ENCODE assay signal across 9 cellular contexts in the genomic region with DNA sequence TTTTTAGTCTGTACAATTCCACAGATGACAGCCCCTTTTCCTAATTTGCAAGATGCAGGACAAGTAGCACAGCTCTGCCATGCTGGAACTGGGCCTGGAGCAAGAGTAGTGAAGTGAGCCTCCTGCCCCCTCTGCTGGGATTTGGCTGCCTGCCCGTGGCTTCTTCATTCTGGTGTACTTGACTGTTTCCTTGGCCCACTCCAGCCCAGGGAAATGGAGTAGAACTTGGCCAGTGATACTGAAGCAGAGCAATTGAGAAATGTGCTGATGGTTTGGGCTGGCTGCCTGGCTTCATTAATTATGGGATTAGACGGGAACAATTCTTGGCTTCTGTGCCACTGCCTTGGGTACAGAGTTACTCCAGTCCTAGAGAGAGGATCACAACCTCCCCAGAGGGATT. TPM values are rescaled to one million over a fixed set of nuclear protein-coding genes. Genes with fewer than 3 reads are reported as not detected.
DNase-seq lines count a peak whose midpoint lies in the region; ATAC-seq and TF ChIP-seq lines count a peak whose summit lies in the region.
"Had no signal": no experiment of that assay in that cellular context is flagged by ENCODE, and none has a peak within 500 bp of the region (broad histone marks: within the 10 kb centered on the region; RNA-seq: fewer than 3 reads in every experiment).

No MANE protein-coding gene starts in this region.

- H2AFZ ChIP-seq in PC-3 (ENCODE audit: low read length) = no peak overlapping the region

- H3K9me3 ChIP-seq in PC-3 (ENCODE audit: low read length) = no peaks in the 10 kb centered on the region

- H3K27ac ChIP-seq in C4-2B (peak overlapping the region; percentile 56), PC-3 (ENCODE audit: low read length) (peak overlapping the region; percentile 29; the same call in 1 of the 2 replicates)
- H3K27ac ChIP-seq: SK-N-MC had no signal

- peaks cover 49% of the 10 kb centered on the region for H3K4me1 ChIP-seq in PC-3 (ENCODE audit: insufficient read depth, low read length)

- no peak for ATAC-seq in PC-3
- no peak for ATAC-seq in omental fat pad (ENCODE audit: low FRiP score)
- no peak for ATAC-seq in HG03457 (IDR thresholded peaks at IDR 0.05; ENCODE audit: unreplicated experiment)
- ATAC-seq in HG03097 (IDR thresholded peaks at IDR 0.05; ENCODE audit: low FRiP score, unreplicated experiment) = no peak
- ATAC-seq in HG02759 (IDR thresholded peaks at IDR 0.05; ENCODE audit: unreplicated experiment) = no peak

- H3K79me2 ChIP-seq in PC-3 (ENCODE audit: low read length) = peaks cover 63% of the 10 kb centered on the region

- no peaks in the 10 kb centered on the region for H4K20me1 ChIP-seq in PC-3 (ENCODE audit: low read length)

- no TSS peak for BruUV-seq in PC-3 (replicated peaks; lab: Mats Ljungman, UMichigan)

- H3K9ac ChIP-seq in PC-3 (ENCODE audit: low read length) = no peak overlapping the region

- no peaks in the 10 kb centered on the region for H3K9me2 ChIP-seq in PC-3 (replicated peaks; ENCODE audit: low read length)

- DNase-seq in PC-3 (peak; percentile 20), fibroblast of the aortic adventitia (ENCODE audit: low read depth) (peak; percentile 84), omental fat pad (ENCODE audit: low spot score) (peak; percentile 32), germinal center (ENCODE audit: low spot score) (no peak)

- POLR2A ChIA-PET in PC-3 (lab: Charles Lee; ENCODE audit: unreplicated experiment) = no interaction called here

- no peaks in the 10 kb centered on the region for H3F3A ChIP-seq in PC-3 (ENCODE audit: low read length, unreplicated experiment)

- TF ChIP-seq CTCF in C4-2B (conservative IDR thresholded peaks at IDR 0.05) = no peak
- TF ChIP-seq CTCF in PC-3 (conservative IDR thresholded peaks at IDR 0.05; ENCODE audit: low read depth, low read length) = no peak
- no peak for TF ChIP-seq CTCF in fibroblast of the aortic adventitia (IDR thresholded peaks at IDR 0.05; ENCODE audit: insufficient read depth, low read length)
- TF ChIP-seq CTCF in omental fat pad (IDR thresholded peaks at IDR 0.05) = no peak

- CTCF ChIA-PET in PC-3 (lab: Charles Lee) = no interaction called here

- H3K27me3 ChIP-seq in PC-3 (ENCODE audit: low read length) = no peaks in the 10 kb centered on the region

- H3K4me3 ChIP-seq in PC-3 (ENCODE audit: low read length) (no peak overlapping the region), fibroblast of the aortic adventitia (ENCODE audit: low read depth, low read length) (no peak overlapping the region)
- H3K4me3 ChIP-seq: SK-N-MC had no signal

- H3K36me3 ChIP-seq in PC-3 (ENCODE audit: low read depth, low read length) = no peaks in the 10 kb centered on the region

- H3K4me2 ChIP-seq in PC-3 (ENCODE audit: low read length) = no peak overlapping the region

- intact Hi-C loops in PC-3 (cut with micrococcal nuclease) = no loop called here

RNA-seq across cellular contexts. Expression of a gene that starts 2.8 kb away (rescaled TPM):
- total RNA-seq in PC-3 (2014; rRNA removed) = 33.7 and 42.8 TPM in 2 replicates
- 8.5 and 10.3 TPM in 2 replicates for total RNA-seq in fibroblast of the aortic adventitia (ENCODE audit: low replicate concordance)
- total RNA-seq in omental fat pad = 100 to 1,000 TPM in 3 of 4 donors, 10 to 100 TPM in 1; 54.8 to 114 (median 107) TPM
